ENCODE assay signal across 13 cellular contexts in genomic region chr5:103340717-103341397, GRCh38.
DNase-seq lines count a peak whose midpoint lies in the region; ATAC-seq, FAIRE-seq and TF ChIP-seq lines count a peak whose summit lies in the region.
"Had no signal": no experiment of that assay in that cellular context is flagged by ENCODE, and none has a peak within 500 bp of the region (broad histone marks: within the 10 kb centered on the region; RNA-seq: fewer than 3 reads in every experiment).

No MANE protein-coding gene starts in this region.

- intact Hi-C loops in activated CD4-positive, alpha-beta memory T cell treated with anti-CD3 and anti-CD28 coated beads for 36 hours (cut with micrococcal nuclease): loop anchor here (2.0 kb wide), 1 partner anchor 16 kb away; no protein-coding TSS in a partner anchor

- H3K4me1 Mint-ChIP-seq in activated CD4-positive, alpha-beta memory T cell treated with anti-CD3 and anti-CD28 coated beads for 36 hours (ENCODE audit: low read depth): peaks cover 2% of the 10 kb centered on the region
- peaks cover 0 to 2% of the 10 kb centered on the region in 2 donors for H3K4me1 Mint-ChIP-seq in effector memory CD8-positive, alpha-beta T cell (ENCODE audit: low read depth in 2 of 2)
- H3K4me1 Mint-ChIP-seq: activated naive CD8-positive, alpha-beta T cell treated with anti-CD3 and anti-CD28 coated beads, Interleukin-2, amount 50 U/mL, for 24 hours; T-helper 17 cell had no signal

- TF ChIP-seq POLR2A in GM12892 (IDR thresholded peaks at IDR 0.05; ENCODE audit: low read depth, low read length): no peak

- CTCF ChIA-PET in activated CD4-positive, alpha-beta memory T cell treated with anti-CD3 and anti-CD28 coated beads for 36 hours (lab: Charles Lee): interaction anchor here (0.6 kb wide), 1 partner anchor 1446 kb away, joined by 4 read pairs; no protein-coding TSS in a partner anchor

- H3K27me3 Mint-ChIP-seq in activated CD4-positive, alpha-beta memory T cell treated with anti-CD3 and anti-CD28 coated beads for 36 hours: no peaks in the 10 kb centered on the region
- no peaks in the 10 kb centered on the region for H3K27me3 Mint-ChIP-seq in effector memory CD8-positive, alpha-beta T cell
- H3K27me3 Mint-ChIP-seq: progenitor cell of endocrine pancreas had no signal

- POLR2A ChIA-PET in activated CD4-positive, alpha-beta memory T cell treated with anti-CD3 and anti-CD28 coated beads for 36 hours (lab: Charles Lee): no interaction called here

- H3K36me3 Mint-ChIP-seq in activated CD4-positive, alpha-beta memory T cell treated with anti-CD3 and anti-CD28 coated beads for 36 hours: no peaks in the 10 kb centered on the region
- H3K36me3 Mint-ChIP-seq in effector memory CD8-positive, alpha-beta T cell (ENCODE audit: insufficient read depth): no peaks in the 10 kb centered on the region

- peaks cover 4% of the 10 kb centered on the region for H3K9me3 Mint-ChIP-seq in activated CD4-positive, alpha-beta memory T cell treated with anti-CD3 and anti-CD28 coated beads for 36 hours
- no peaks in the 10 kb centered on the region for H3K9me3 Mint-ChIP-seq in effector memory CD8-positive, alpha-beta T cell

- peak; percentile 99 for ATAC-seq in GM19467 (IDR thresholded peaks at IDR 0.05; ENCODE audit: unreplicated experiment)
- peak; percentile 99 for ATAC-seq in HG03095 (IDR thresholded peaks at IDR 0.05; ENCODE audit: unreplicated experiment)
- ATAC-seq in effector memory CD8-positive, alpha-beta T cell (replicated peaks): no peak
- ATAC-seq: activated naive CD8-positive, alpha-beta T cell treated with anti-CD3 and anti-CD28 coated beads, Interleukin-2, amount 50 U/mL, for 24 hours; heart right ventricle; T-helper 17 cell had no signal

- no peak overlapping the region for H3K27ac Mint-ChIP-seq in activated CD4-positive, alpha-beta memory T cell treated with anti-CD3 and anti-CD28 coated beads for 36 hours
- no peak overlapping the region for H3K27ac Mint-ChIP-seq in effector memory CD8-positive, alpha-beta T cell
- H3K27ac Mint-ChIP-seq: activated naive CD8-positive, alpha-beta T cell treated with anti-CD3 and anti-CD28 coated beads, Interleukin-2, amount 50 U/mL, for 24 hours; progenitor cell of endocrine pancreas; T-helper 17 cell had no signal

- FAIRE-seq in GM12892 (lab: Jason Lieb, UNC): peak; percentile 91

- H3K4me3 Mint-ChIP-seq in activated CD4-positive, alpha-beta memory T cell treated with anti-CD3 and anti-CD28 coated beads for 36 hours: no peak overlapping the region
- H3K4me3 Mint-ChIP-seq in effector memory CD8-positive, alpha-beta T cell: no peak overlapping the region
- H3K4me3 Mint-ChIP-seq: activated naive CD8-positive, alpha-beta T cell treated with anti-CD3 and anti-CD28 coated beads, Interleukin-2, amount 50 U/mL, for 24 hours; T-helper 17 cell had no signal

- peak; percentile 1 for DNase-seq in GM12892 (ENCODE audit: insufficient read length)
- DNase-seq in activated CD4-positive, alpha-beta memory T cell treated with anti-CD3 and anti-CD28 coated beads for 36 hours: peak; percentile 9
- DNase-seq in NCI-H2171 (lab: John Stamatoyannopoulos, UW): no peak
- DNase-seq in NCI-H2196 treated with DMSO at 0.1 percent for 48 hours (lab: John Stamatoyannopoulos, UW; ENCODE audit: unreplicated experiment): no peak
- DNase-seq in activated gamma-delta T cell treated with Interleukin-2 at 50 U/mL for 16 hours: no peak
- no peak for DNase-seq in effector memory CD8-positive, alpha-beta T cell
- DNase-seq: activated naive CD8-positive, alpha-beta T cell treated with anti-CD3 and anti-CD28 coated beads, Interleukin-2, amount 50 U/mL, for 24 hours; heart right ventricle; stomach; T-helper 17 cell had no signal

Comparison
In these comparisons a context has a peak if more than half of its experiments do, and no peak if none do; other contexts are left out.
1. DNase-seq: peak in GM12892 (single experiment) and activated CD4-positive, alpha-beta memory T cell treated with anti-CD3 and anti-CD28 coated beads for 36 hours (single experiment); none in NCI-H2171 (single experiment), NCI-H2196 treated with DMSO at 0.1 percent for 48 hours (single experiment), activated gamma-delta T cell treated with Interleukin-2 at 50 U/mL for 16 hours (single experiment) and effector memory CD8-positive, alpha-beta T cell (0 of 3).